Comparison of ENCODE assay signal across 8 cellular contexts in genomic region chr17:7482742-7483088, GRCh38.
DNase-seq lines count a peak whose midpoint lies in the region; ATAC-seq and TF ChIP-seq lines count a peak whose summit lies in the region.
"Not testable (repeated sequence)": the region's sequence is repeated elsewhere in the genome, so short reads cannot be mapped to it uniquely, and the experiment has no call there.

No MANE protein-coding gene starts in this region.

- not testable (repeated sequence) for TF ChIP-seq CTCF in AG09309 (IDR thresholded peaks at IDR 0.05; ENCODE audit: control insufficient read depth, insufficient read depth, low read depth, low read length, missing control alignments); HEK293 (tag by site-specific recombination; IDR thresholded peaks at IDR 0.05); nephron (IDR thresholded peaks at IDR 0.05; ENCODE audit: unreplicated experiment in 3 of 3)

- CTCF ChIA-PET in HEK293 (lab: Yijun Ruan, JAX), result not testable (repeated sequence)

- H3K36me3 Mint-ChIP-seq in activated naive CD8-positive, alpha-beta T cell; stimulated activated memory B cell treated with anti-CD40 and anti-IgM and Interleukin-4, amounts not matched to agents 10 μg/mL and 1 μg/mL and 100 μg/mL, for 72 hours: not testable (repeated sequence)
- peaks cover 14% of the 10 kb centered on the region for H3K36me3 Mint-ChIP-seq in nephron (ENCODE audit: low read depth)

- peaks cover 66% of the 10 kb centered on the region for H3K4me1 Mint-ChIP-seq in activated naive CD8-positive, alpha-beta T cell (ENCODE audit: low read depth)
- H3K4me1 Mint-ChIP-seq in nephron, result peaks cover 72% of the 10 kb centered on the region
- peaks cover 73% of the 10 kb centered on the region for H3K4me1 Mint-ChIP-seq in stimulated activated memory B cell treated with anti-CD40 and anti-IgM and Interleukin-4, amounts not matched to agents 10 μg/mL and 1 μg/mL and 100 μg/mL, for 72 hours

- H3K4me3 Mint-ChIP-seq in activated naive CD8-positive, alpha-beta T cell, result peak overlapping the region; percentile 98
- H3K4me3 Mint-ChIP-seq in nephron, result peak overlapping the region; percentile 93 to 98 (median 97)
- H3K4me3 Mint-ChIP-seq in stimulated activated memory B cell treated with anti-CD40 and anti-IgM and Interleukin-4, amounts not matched to agents 10 μg/mL and 1 μg/mL and 100 μg/mL, for 72 hours, result peak overlapping the region; percentile 99

- peak overlapping the region; percentile 100 for H3K27ac Mint-ChIP-seq in activated naive CD8-positive, alpha-beta T cell
- H3K27ac Mint-ChIP-seq in nephron, result peak overlapping the region; percentile 100
- H3K27ac Mint-ChIP-seq in stimulated activated memory B cell treated with anti-CD40 and anti-IgM and Interleukin-4, amounts not matched to agents 10 μg/mL and 1 μg/mL and 100 μg/mL, for 72 hours, result peak overlapping the region; percentile 100

- H3K27ac ChIP-seq in HEK293 (ENCODE audit: extremely low read depth, low read depth, low read length) (peak overlapping the region; percentile 100), SK-N-MC (peak overlapping the region; percentile 99)
- peak overlapping the region; percentile 99 for H3K27ac ChIP-seq in effector memory CD4-positive, alpha-beta T cell (ENCODE audit: insufficient read depth, low read length, poor library complexity, severe bottlenecking)
- not testable (repeated sequence) for H3K27ac ChIP-seq in iPS-18a (ENCODE audit: low read length)

- not testable (repeated sequence) for H3K9me3 ChIP-seq in HEK293 (ENCODE audit: control insufficient read depth, insufficient read depth, low read depth, low read length); SK-N-MC (ENCODE audit: low read depth, low read length); effector memory CD4-positive, alpha-beta T cell (ENCODE audit: control insufficient read depth, low read length); iPS-18a (ENCODE audit: control insufficient read depth, low read depth, low read length)

- POLR2A ChIA-PET in HEK293 (lab: Yijun Ruan, JAX), result interaction anchor here (0.6 to 3.3 kb wide), 2 partner anchors 32 to 101 kb away, joined by 3 to 14 read pairs; partner anchors contain the start of gene MPDU1

- H3K9me3 Mint-ChIP-seq in activated naive CD8-positive, alpha-beta T cell (ENCODE audit: low read depth); nephron; stimulated activated memory B cell treated with anti-CD40 and anti-IgM and Interleukin-4, amounts not matched to agents 10 μg/mL and 1 μg/mL and 100 μg/mL, for 72 hours: not testable (repeated sequence)

- DNase-seq in AG09309 (ENCODE audit: low read depth); SK-N-MC (ENCODE audit: low read depth, low spot score); effector memory CD4-positive, alpha-beta T cell: not testable (repeated sequence)

- H3K4me3 ChIP-seq in AG09309 (ENCODE audit: control insufficient read depth, low read depth, low read length) (peak overlapping the region; percentile 92), SK-N-MC (peak overlapping the region; percentile 100), iPS-18a (ENCODE audit: low read length) (peak overlapping the region; percentile 81)
- not testable (repeated sequence) for H3K4me3 ChIP-seq in HEK293 (ENCODE audit: low read depth, low read length)
- H3K4me3 ChIP-seq in effector memory CD4-positive, alpha-beta T cell (ENCODE audit: insufficient read depth, low read depth, low read length, poor library complexity, severe bottlenecking), result peak overlapping the region; percentile 91

- not testable (repeated sequence) for H3K27me3 Mint-ChIP-seq in activated naive CD8-positive, alpha-beta T cell; nephron (ENCODE audit: low read depth); stimulated activated memory B cell treated with anti-CD40 and anti-IgM and Interleukin-4, amounts not matched to agents 10 μg/mL and 1 μg/mL and 100 μg/mL, for 72 hours

- not testable (repeated sequence) for ATAC-seq in stimulated activated memory B cell treated with anti-CD40 and anti-IgM and Interleukin-4, amounts not matched to agents 10 μg/mL and 1 μg/mL and 100 μg/mL, for 72 hours

- H3K36me3 ChIP-seq in HEK293 (ENCODE audit: control insufficient read depth in 2 of 2, insufficient read depth in 1 of 2, low read length in 2 of 2) (peaks cover 4 to 19% of the 10 kb centered on the region in 2 experiments; a peak in 2 of 3 replicates), SK-N-MC (ENCODE audit: insufficient read depth, low read length) (peaks cover 11% of the 10 kb centered on the region)
- H3K36me3 ChIP-seq in effector memory CD4-positive, alpha-beta T cell (ENCODE audit: control insufficient read depth, insufficient read depth, low read length); iPS-18a (ENCODE audit: control insufficient read depth, low read depth, low read length): not testable (repeated sequence)

- H3K4me1 ChIP-seq in HEK293 (ENCODE audit: control insufficient read depth, insufficient read depth, low read length) (peaks cover 25% of the 10 kb centered on the region), iPS-18a (ENCODE audit: control insufficient read depth, low read depth, low read length) (peaks cover 13% of the 10 kb centered on the region)
- H3K4me1 ChIP-seq in effector memory CD4-positive, alpha-beta T cell (ENCODE audit: control insufficient read depth, insufficient read depth, low read length, poor library complexity, severe bottlenecking), result peaks cover 47% of the 10 kb centered on the region

- not testable (repeated sequence) for H3K27me3 ChIP-seq in effector memory CD4-positive, alpha-beta T cell (replicated peaks; ENCODE audit: control insufficient read depth, insufficient read depth, low read length, poor library complexity, severe bottlenecking); iPS-18a (ENCODE audit: control insufficient read depth, insufficient read depth, low read length)

- peak overlapping the region; percentile 100 for H3K9ac ChIP-seq in SK-N-MC (ENCODE audit: insufficient read length)
- not testable (repeated sequence) for H3K9ac ChIP-seq in iPS-18a (ENCODE audit: low read length)
